In genomic region chr20:42294976-42295375, GRCh38 we compare ENCODE assay signal across 29 cellular contexts.
DNase-seq lines count a peak whose midpoint lies in the region; ATAC-seq, FAIRE-seq and TF ChIP-seq lines count a peak whose summit lies in the region.
"Had no signal": no experiment of that assay in that cellular context is flagged by ENCODE, and none has a peak within 500 bp of the region (broad histone marks: within the 10 kb centered on the region; RNA-seq: fewer than 3 reads in every experiment).

No MANE protein-coding gene starts in this region.

- TF ChIP-seq CTCF in pancreas (IDR thresholded peaks at IDR 0.05): no peak

- H3K36me3 ChIP-seq in pancreas: no peaks in the 10 kb centered on the region
- H3K36me3 ChIP-seq: BE2C; BLaER1; BLaER1 treated with 17β-estradiol and CSF1 and Interleukin-3, amounts not matched to agents 10 nM and 100 nM had no signal

- FAIRE-seq in pancreas (lab: Jason Lieb, UNC): no peak
- FAIRE-seq: A204.1, A549, D721Med had no signal

- H3K27me3 ChIP-seq in pancreas: no peaks in the 10 kb centered on the region
- H3K27me3 ChIP-seq: BLaER1; BLaER1 treated with 17β-estradiol and CSF1 and Interleukin-3, amounts not matched to agents 10 nM and 100 nM had no signal

- no peak overlapping the region for H3K27ac ChIP-seq in pancreas
- H3K27ac ChIP-seq: 22Rv1; A549; BLaER1; BLaER1 treated with 17β-estradiol and CSF1 and Interleukin-3, amounts not matched to agents 10 nM and 100 nM; C4-2B had no signal

- intact Hi-C loops in pancreas (cut with DNase I): no loop called here

- ATAC-seq in pancreas (peak in 3 of 4 donors; percentile 56 to 75 (median 71)), GM18505 (IDR thresholded peaks at IDR 0.05; ENCODE audit: unreplicated experiment) (no peak)
- ATAC-seq: A549; CD8-positive, alpha-beta T cell had no signal

- H3K4me3 ChIP-seq in pancreas: no peak overlapping the region
- H3K4me3 ChIP-seq: A549; BLaER1; BLaER1 treated with 17β-estradiol and CSF1 and Interleukin-3, amounts not matched to agents 10 nM and 100 nM had no signal

- TF ChIP-seq POLR2A in GM18505 (IDR thresholded peaks at IDR 0.05; ENCODE audit: borderline replicate concordance, extremely low read depth, insufficient read depth, insufficient read length): no peak

- no peaks in the 10 kb centered on the region for H3K9me3 ChIP-seq in pancreas
- H3K9me3 ChIP-seq: A549; BE2C; BLaER1; BLaER1 treated with 17β-estradiol and CSF1 and Interleukin-3, amounts not matched to agents 10 nM and 100 nM; Caco-2 had no signal

- DNase-seq in pancreas: no peak
- DNase-seq: 8988T; ACHN; AML-193; BE2C; C1 segment of cervical spinal cord; Caco-2; Calu3; CD4-positive, alpha-beta memory T cell; CD4-positive, alpha-beta T cell; CD4-positive, CD25-positive, alpha-beta regulatory T cell; CD8-positive, alpha-beta memory T cell; CD8-positive, alpha-beta T cell; COR-L47; DMS 273 treated with DMSO at 0.1 percent for 48 hours; DMS153; DMS53; DMS79; DMS79 treated with DMSO at 0.1 percent for 48 hours; DND-41; EL had no signal

- peaks cover 0 to 15% (median 13%) of the 10 kb centered on the region in 3 donors for H3K4me1 ChIP-seq in pancreas
- H3K4me1 ChIP-seq: A549; BE2C; BLaER1; BLaER1 treated with 17β-estradiol and CSF1 and Interleukin-3, amounts not matched to agents 10 nM and 100 nM; Caco-2 had no signal
